Comparison of ENCODE assay signal across 35 cellular contexts in the genomic region with DNA sequence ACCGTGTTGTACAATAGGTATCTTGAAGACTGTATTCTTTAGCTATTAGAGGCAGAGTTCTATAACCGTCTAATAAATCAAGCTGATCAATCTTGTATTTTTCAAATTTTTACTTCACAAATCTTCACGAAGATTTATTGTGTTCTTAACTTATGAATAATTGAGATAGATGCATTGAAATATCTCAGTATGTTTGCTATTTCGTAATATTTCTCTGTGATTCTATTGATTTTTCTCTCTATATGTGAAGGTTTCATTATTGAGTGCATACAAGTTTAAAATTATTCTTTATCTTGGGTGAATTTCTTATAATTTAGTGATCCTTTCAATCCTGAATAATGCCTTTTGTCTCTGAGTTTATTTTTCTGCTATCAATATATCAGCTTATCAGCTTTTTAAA. TPM values are rescaled to one million over a fixed set of nuclear protein-coding genes. Genes with fewer than 3 reads are reported as not detected.
"Had no signal": no experiment of that assay in that cellular context is flagged by ENCODE, and none has a peak within 500 bp of the region (broad histone marks: within the 10 kb centered on the region; RNA-seq: fewer than 3 reads in every experiment).

No MANE protein-coding gene starts in this region.

- FAIRE-seq: astrocyte, bronchial epithelial cell had no signal

- H3K27ac ChIP-seq: adrenal gland, ascending aorta, body of pancreas, brain microvascular endothelial cell, breast epithelium, cardiac muscle cell had no signal

- DNase-seq: activated effector memory CD4-positive, alpha-beta T cell treated with anti-CD3 and anti-CD28 coated beads, Interleukin-2, amount 50 U/mL, for 16 hours; activated effector memory CD4-positive, alpha-beta T cell treated with Interleukin-2 at 50 U/mL for 16 hours; activated gamma-delta T cell; activated gamma-delta T cell treated with Interleukin-2 at 50 U/mL for 16 hours; activated naive CD4-positive, alpha-beta T cell; activated naive CD4-positive, alpha-beta T cell treated with anti-CD3 and anti-CD28 coated beads for 36 hours; activated naive CD4-positive, alpha-beta T cell treated with anti-CD3 and anti-CD28 coated beads, Interleukin-2, amount 10 ng/mL, durations not matched to agents 7 days and 5 days; activated naive CD4-positive, alpha-beta T cell treated with anti-CD3 and anti-CD28 coated beads, Interleukin-2, amount 50 U/mL, for 16 hours; activated naive CD4-positive, alpha-beta T cell treated with Interleukin-2 at 50 U/mL for 16 hours; activated naive CD8-positive, alpha-beta T cell treated with anti-CD3 and anti-CD28 coated beads for 36 hours; activated naive CD8-positive, alpha-beta T cell treated with anti-CD3 and anti-CD28 coated beads, Interleukin-2, amount 10 ng/mL, durations not matched to agents 7 days and 5 days; activated naive CD8-positive, alpha-beta T cell treated with anti-CD3 and anti-CD28 coated beads, Interleukin-2, amount 50 U/mL, for 24 hours; activated T-cell treated with anti-CD3 and anti-CD28 coated beads, Interleukin-2, amount 50 U/mL, for 24 hours; activated T-cell treated with anti-CD3 and anti-CD28 coated beads, Interleukin-2, amount 50 U/mL, for 4 hours; activated T-cell treated with anti-CD3 and anti-CD28 coated beads, Interleukin-2, amount 50 U/mL, for 48 hours; activated T-cell treated with anti-CD3 and anti-CD28 coated beads, Interleukin-2, amount 50 U/mL, for 72 hours; adrenal gland; amniotic stem cell; amygdala; anterior cingulate cortex; aorta; body of pancreas; brain microvascular endothelial cell; caudate nucleus; central memory CD4-positive, alpha-beta T cell; cerebellar nuclear complex had no signal

- H3K27me3 ChIP-seq: adrenal gland, ascending aorta, body of pancreas, brain microvascular endothelial cell, breast epithelium, cardiac muscle cell had no signal

- ATAC-seq: activated naive CD4-positive, alpha-beta T cell treated with anti-CD3 and anti-CD28 coated beads, Interleukin-2, amount 50 U/mL, for 72 hours; activated naive CD8-positive, alpha-beta T cell treated with anti-CD3 and anti-CD28 coated beads, Interleukin-2, amount 50 U/mL, for 24 hours; activated T-cell treated with anti-CD3 and anti-CD28 coated beads, Interleukin-2, amount 50 U/mL, for 4 hours; activated T-cell treated with anti-CD3 and anti-CD28 coated beads, Interleukin-2, amount 50 U/mL, for 72 hours; activated T-helper 17 cell treated with anti-CD3 and anti-CD28 coated beads, Interleukin-2, amount 50 U/mL, for 72 hours; body of pancreas had no signal

- H3K9me3 ChIP-seq: adrenal gland, ascending aorta, body of pancreas, breast epithelium had no signal

- H3K36me3 ChIP-seq: adrenal gland, ascending aorta, brain microvascular endothelial cell, breast epithelium, cardiac muscle cell had no signal

- H3K4me1 ChIP-seq: adrenal gland, ascending aorta, body of pancreas, breast epithelium had no signal

- H3K4me3 ChIP-seq: adrenal gland, ascending aorta, body of pancreas, breast epithelium, cardiac muscle cell had no signal

RNA-seq across cellular contexts. Expression of a gene that starts 19.8 kb away (rescaled TPM):
- total RNA-seq: activated naive CD4-positive, alpha-beta T cell treated with anti-CD3 and anti-CD28 coated beads, Interleukin-2, amount 50 U/mL, for 72 hours; activated T-helper 1 cell treated with anti-CD3 and anti-CD28 coated beads, Interleukin-12 subunit alpha, Interleukin-12 subunit beta, Interleukin-2, Interleukin-4 antibody, amounts not matched to agents 30 ng/mL and 10 ng/mL and 1 ng/mL, durations not matched to agents 14 hours and 24 hours and 36 hours; activated T-helper 17 cell treated with anti-CD3 and anti-CD28 coated beads, Interleukin-2, amount 50 U/mL, for 72 hours; astrocyte; bronchial epithelial cell; chondrocyte had no signal
